ENCODE assay signal across 9 cellular contexts in the genomic region with DNA sequence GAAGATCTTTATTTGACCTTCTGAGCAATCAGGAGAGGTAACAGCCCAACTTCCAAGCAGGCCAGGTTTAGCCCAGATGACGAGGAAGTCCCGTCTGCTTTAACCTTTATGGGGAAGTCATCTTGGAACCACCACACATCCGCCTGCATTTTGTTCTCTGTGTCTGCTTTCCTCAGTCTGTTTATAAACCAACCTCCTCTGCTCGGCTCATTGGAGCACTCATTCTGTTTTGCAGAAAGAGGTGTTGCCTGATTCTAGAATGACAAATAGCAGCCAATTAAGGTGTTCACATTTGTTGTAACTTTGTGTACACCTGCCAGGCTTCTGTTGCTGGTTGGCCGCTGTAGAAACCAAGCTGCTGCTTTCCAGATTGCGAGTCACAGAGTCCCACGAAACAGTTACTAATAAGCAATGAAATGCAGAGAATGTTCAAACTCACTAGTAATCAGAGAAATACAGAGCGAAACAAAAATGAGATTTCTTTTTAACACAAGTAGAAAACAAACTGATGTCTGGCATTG.
DNase-seq lines count a peak whose midpoint lies in the region; ATAC-seq, FAIRE-seq and TF ChIP-seq lines count a peak whose summit lies in the region.
"Had no signal": no experiment of that assay in that cellular context is flagged by ENCODE, and none has a peak within 500 bp of the region (broad histone marks: within the 10 kb centered on the region; RNA-seq: fewer than 3 reads in every experiment).

No MANE protein-coding gene starts in this region.

- H3K27ac Mint-ChIP-seq in activated CD8-positive, alpha-beta T cell treated with anti-CD3 and anti-CD28 coated beads, Interleukin-2, amount 10 ng/mL, durations not matched to agents 7 days and 5 days, result peak overlapping the region; percentile 95
- peak overlapping the region; percentile 96 for H3K27ac Mint-ChIP-seq in stimulated activated naive B cell treated with anti-CD40 and anti-IgM and Interleukin-4, amounts not matched to agents 10 μg/mL and 1 μg/mL and 100 μg/mL, for 72 hours

- no peaks in the 10 kb centered on the region for H3K27me3 Mint-ChIP-seq in activated CD8-positive, alpha-beta T cell treated with anti-CD3 and anti-CD28 coated beads, Interleukin-2, amount 10 ng/mL, durations not matched to agents 7 days and 5 days (ENCODE audit: low read depth)
- no peaks in the 10 kb centered on the region for H3K27me3 Mint-ChIP-seq in stimulated activated naive B cell treated with anti-CD40 and anti-IgM and Interleukin-4, amounts not matched to agents 10 μg/mL and 1 μg/mL and 100 μg/mL, for 72 hours

- WGBS in heart left ventricle, 4 donors, result 54 to 68% (median 58%) methylated on average over 8 of the region's 8 CpGs

- ATAC-seq in HG03354 (IDR thresholded peaks at IDR 0.05; ENCODE audit: poor library complexity, severe bottlenecking, unreplicated experiment) (peak; percentile 45), heart left ventricle (peak in 3 of 4 donors; percentile 1 to 32 (median 21))
- peak; percentile 10 for ATAC-seq in activated CD8-positive, alpha-beta T cell treated with anti-CD3 and anti-CD28 coated beads, Interleukin-2, amount 10 ng/mL, durations not matched to agents 7 days and 5 days
- ATAC-seq in stimulated activated naive B cell treated with anti-CD40 and anti-IgM and Interleukin-4, amounts not matched to agents 10 μg/mL and 1 μg/mL and 100 μg/mL, for 72 hours (replicated peaks), result peak; percentile 50 to 63

- DNase-seq in GM19239 (ENCODE audit: insufficient read length, low spot score) (no peak), heart left ventricle (no peak), GM10248 (ENCODE audit: extremely low spot score) (no peak), NCI-H69 (lab: John Stamatoyannopoulos, UW) (no peak)
- DNase-seq in activated CD8-positive, alpha-beta T cell treated with anti-CD3 and anti-CD28 coated beads, Interleukin-2, amount 10 ng/mL, durations not matched to agents 7 days and 5 days, result peak; percentile 59
- DNase-seq in stimulated activated naive B cell treated with anti-CD40 and anti-IgM and Interleukin-4, amounts not matched to agents 10 μg/mL and 1 μg/mL and 100 μg/mL, for 72 hours, result peak; percentile 59
- DNase-seq in effector CD4-positive, alpha-beta T cell, result no peak

- no peaks in the 10 kb centered on the region for H3K9me3 ChIP-seq in heart left ventricle

- peak overlapping the region; percentile 33 to 88 (median 72) for H3K27ac ChIP-seq in heart left ventricle
- H3K27ac ChIP-seq: SK-N-MC had no signal

- peaks cover 0 to 15% (median 0%) of the 10 kb centered on the region in 9 donors for H3K36me3 ChIP-seq in heart left ventricle

- peaks cover 89% of the 10 kb centered on the region for H3K36me3 Mint-ChIP-seq in activated CD8-positive, alpha-beta T cell treated with anti-CD3 and anti-CD28 coated beads, Interleukin-2, amount 10 ng/mL, durations not matched to agents 7 days and 5 days (ENCODE audit: low read depth)
- peaks cover 41 to 58% of the 10 kb centered on the region in 2 donors for H3K36me3 Mint-ChIP-seq in stimulated activated naive B cell treated with anti-CD40 and anti-IgM and Interleukin-4, amounts not matched to agents 10 μg/mL and 1 μg/mL and 100 μg/mL, for 72 hours

- POLR2A ChIA-PET in activated CD8-positive, alpha-beta T cell treated with anti-CD3 and anti-CD28 coated beads, Interleukin-2, amount 10 ng/mL, durations not matched to agents 7 days and 5 days (lab: Charles Lee), result interaction anchor here (0.6 to 9.2 kb wide), 7 partner anchors 13 to 143 kb away, joined by 3 to 103 read pairs (median 19); a partner anchor contains a TSS
- POLR2A ChIA-PET in GM10248 (lab: Yijun Ruan, JAX), result interaction anchor here (1.1 kb wide), 1 partner anchor 53 kb away, joined by 3 read pairs; no protein-coding TSS in a partner anchor

- FAIRE-seq in GM19239 (lab: Jason Lieb, UNC), result peak; percentile 94

- H3K4me1 Mint-ChIP-seq in activated CD8-positive, alpha-beta T cell treated with anti-CD3 and anti-CD28 coated beads, Interleukin-2, amount 10 ng/mL, durations not matched to agents 7 days and 5 days (ENCODE audit: low read depth), result peaks cover 98% of the 10 kb centered on the region
- H3K4me1 Mint-ChIP-seq in stimulated activated naive B cell treated with anti-CD40 and anti-IgM and Interleukin-4, amounts not matched to agents 10 μg/mL and 1 μg/mL and 100 μg/mL, for 72 hours, result peaks cover 49 to 83% of the 10 kb centered on the region in 2 donors

- peak overlapping the region in 1 of 12 donors; percentile 22 for H3K4me3 ChIP-seq in heart left ventricle
- H3K4me3 ChIP-seq: SK-N-MC had no signal

- TF ChIP-seq POLR2A in heart left ventricle (IDR thresholded peaks at IDR 0.05), result no peak

- peaks cover 0 to 97% (median 44%) of the 10 kb centered on the region in 12 donors for H3K4me1 ChIP-seq in heart left ventricle

- intact Hi-C loops in heart left ventricle (cut with DNase I), result loop anchor here in 5 of 10 donors (5.0 to 10.0 kb wide), 3 partner anchors 44 to 146 kb away; a partner anchor contains a TSS

- no peaks in the 10 kb centered on the region for H3K27me3 ChIP-seq in heart left ventricle

- CTCF ChIA-PET in activated CD8-positive, alpha-beta T cell treated with anti-CD3 and anti-CD28 coated beads, Interleukin-2, amount 10 ng/mL, durations not matched to agents 7 days and 5 days (lab: Charles Lee), result interaction anchor here (1.0 to 6.5 kb wide), 13 partner anchors 10 to 143 kb away, joined by 3 to 62 read pairs (median 6); a partner anchor contains a TSS
- CTCF ChIA-PET in GM10248 (lab: Yijun Ruan, JAX), result interaction anchor here (0.6 to 4.3 kb wide), 16 partner anchors 8 to 143 kb away, joined by 3 to 20 read pairs (median 4); no protein-coding TSS in a partner anchor

- TF ChIP-seq CTCF in heart left ventricle (IDR thresholded peaks at IDR 0.05) (no peak), GM10248 (IDR thresholded peaks at IDR 0.05; ENCODE audit: control extremely low read depth, extremely low read depth, low read depth, missing control alignments) (no peak)

- peak overlapping the region; percentile 61 for H3K4me3 Mint-ChIP-seq in activated CD8-positive, alpha-beta T cell treated with anti-CD3 and anti-CD28 coated beads, Interleukin-2, amount 10 ng/mL, durations not matched to agents 7 days and 5 days
- peak overlapping the region; percentile 69 to 74 for H3K4me3 Mint-ChIP-seq in stimulated activated naive B cell treated with anti-CD40 and anti-IgM and Interleukin-4, amounts not matched to agents 10 μg/mL and 1 μg/mL and 100 μg/mL, for 72 hours

- H3K9me3 Mint-ChIP-seq in activated CD8-positive, alpha-beta T cell treated with anti-CD3 and anti-CD28 coated beads, Interleukin-2, amount 10 ng/mL, durations not matched to agents 7 days and 5 days (ENCODE audit: insufficient read depth), result no peaks in the 10 kb centered on the region
- peaks cover 0 to 2% of the 10 kb centered on the region in 2 donors for H3K9me3 Mint-ChIP-seq in stimulated activated naive B cell treated with anti-CD40 and anti-IgM and Interleukin-4, amounts not matched to agents 10 μg/mL and 1 μg/mL and 100 μg/mL, for 72 hours

Comparison
In these comparisons a context has a peak if more than half of its experiments do, and no peak if none do; other contexts are left out.
1. DNase-seq: peak in activated CD8-positive, alpha-beta T cell treated with anti-CD3 and anti-CD28 coated beads, Interleukin-2, amount 10 ng/mL, durations not matched to agents 7 days and 5 days (single experiment) and stimulated activated naive B cell treated with anti-CD40 and anti-IgM and Interleukin-4, amounts not matched to agents 10 μg/mL and 1 μg/mL and 100 μg/mL, for 72 hours (single experiment); none in GM19239 (single experiment), heart left ventricle (0 of 5), effector CD4-positive, alpha-beta T cell (single experiment), GM10248 (single experiment) and NCI-H69 (single experiment).
2. Peak in every context shown above with its lines, with median percentiles within 50 percentile points of each other: ATAC-seq.